Comparison of ENCODE assay signal across 8 cellular contexts in genomic region chr16:20900299-20901067, GRCh38. TPM values are rescaled to one million over a fixed set of nuclear protein-coding genes. Genes with fewer than 3 reads are reported as not detected.
DNase-seq lines count a peak whose midpoint lies in the region; ATAC-seq and TF ChIP-seq lines count a peak whose summit lies in the region.

A gene with protein sequence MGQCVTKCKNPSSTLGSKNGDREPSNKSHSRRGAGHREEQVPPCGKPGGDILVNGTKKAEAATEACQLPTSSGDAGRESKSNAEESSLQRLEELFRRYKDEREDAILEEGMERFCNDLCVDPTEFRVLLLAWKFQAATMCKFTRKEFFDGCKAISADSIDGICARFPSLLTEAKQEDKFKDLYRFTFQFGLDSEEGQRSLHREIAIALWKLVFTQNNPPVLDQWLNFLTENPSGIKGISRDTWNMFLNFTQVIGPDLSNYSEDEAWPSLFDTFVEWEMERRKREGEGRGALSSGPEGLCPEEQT (minus strand): TSS chr16:20900358. CDS start chr16:20862538, 37,820 bp downstream.
A gene with protein sequence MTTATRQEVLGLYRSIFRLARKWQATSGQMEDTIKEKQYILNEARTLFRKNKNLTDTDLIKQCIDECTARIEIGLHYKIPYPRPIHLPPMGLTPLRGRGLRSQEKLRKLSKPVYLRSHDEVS (plus strand): TSS chr16:20900771. CDS start chr16:20915556, 14,785 bp downstream.

- peak; percentile 100 for DNase-seq in AG10803 (ENCODE audit: low read depth)
- peak; percentile 97 to 98 for DNase-seq in NCI-H524 (lab: John Stamatoyannopoulos, UW)
- peak; percentile 95 for DNase-seq in activated CD4-positive, alpha-beta T cell treated with anti-CD3 and anti-CD28 coated beads for 36 hours
- DNase-seq in choroid plexus epithelial cell (ENCODE audit: low read depth), result peak; percentile 100
- DNase-seq in kidney glomerular epithelial cell (lab: John Stamatoyannopoulos, UW), result peak; percentile 95
- DNase-seq in stimulated activated CD4-positive, alpha-beta T cell treated with anti-CD3 and anti-CD28 coated beads, Interleukin-1b, Interleukin-23, amount 100 ng/mL, for 1 hour (ENCODE audit: low read depth in 2 of 2), result peak; percentile 60 to 80

- H3K4me3 Mint-ChIP-seq in activated CD4-positive, alpha-beta T cell treated with anti-CD3 and anti-CD28 coated beads for 36 hours, result peak within 1 kb of the TSS; percentile 83

- no peaks in the 10 kb centered on the region for H3K9me3 Mint-ChIP-seq in activated CD4-positive, alpha-beta T cell treated with anti-CD3 and anti-CD28 coated beads for 36 hours (ENCODE audit: low read depth)

- H3K27me3 Mint-ChIP-seq in activated CD4-positive, alpha-beta T cell treated with anti-CD3 and anti-CD28 coated beads for 36 hours, result no peaks in the 10 kb centered on the region

- TF ChIP-seq CTCF in AG10803 (conservative IDR thresholded peaks at IDR 0.05; ENCODE audit: low read length) (no peak), choroid plexus epithelial cell (conservative IDR thresholded peaks at IDR 0.05; ENCODE audit: low read depth, low read length) (no peak)

- peak; percentile 82 for ATAC-seq in HG03432 (IDR thresholded peaks at IDR 0.05; ENCODE audit: unreplicated experiment)
- ATAC-seq in activated CD4-positive, alpha-beta T cell treated with anti-CD3 and anti-CD28 coated beads for 36 hours, result peak; percentile 86

- peak; percentile 86 for TF ChIP-seq POLR2A in GM19099 (IDR thresholded peaks at IDR 0.05; ENCODE audit: extremely low read depth, insufficient read length, low read depth)

- intact Hi-C loops in activated CD4-positive, alpha-beta T cell treated with anti-CD3 and anti-CD28 coated beads for 36 hours (cut with DNase I, micrococcal nuclease), result loop anchor here (1.0 to 10.0 kb wide), 16 partner anchors 10 to 1474 kb away; partner anchors contain the start of genes CDR2 (in 1 of the 2), ERI2 (in 1 of the 2), IQCK (in 1 of the 2) and KNOP1 (in 1 of the 2)

- H3K4me3 ChIP-seq in AG10803 (ENCODE audit: low read length) (peak within 1 kb of the TSS; percentile 98), choroid plexus epithelial cell (ENCODE audit: low read depth, low read length) (peak within 1 kb of the TSS; percentile 88)

- peaks cover 24% of the 10 kb centered on the region for H3K36me3 Mint-ChIP-seq in activated CD4-positive, alpha-beta T cell treated with anti-CD3 and anti-CD28 coated beads for 36 hours (ENCODE audit: low read depth)

- peak within 1 kb of the TSS; percentile 94 for H3K27ac Mint-ChIP-seq in activated CD4-positive, alpha-beta T cell treated with anti-CD3 and anti-CD28 coated beads for 36 hours

- POLR2A ChIA-PET in activated CD4-positive, alpha-beta T cell treated with anti-CD3 and anti-CD28 coated beads for 36 hours (lab: Charles Lee), result interaction anchor here (0.7 to 1.4 kb wide), 4 partner anchors 10 to 1290 kb away, joined by 3 to 5 read pairs (median 4); no protein-coding TSS in a partner anchor

- CTCF ChIA-PET in activated CD4-positive, alpha-beta T cell treated with anti-CD3 and anti-CD28 coated beads for 36 hours (lab: Charles Lee), result interaction anchor here (0.5 to 1.6 kb wide), 4 partner anchors 17 to 256 kb away, joined by 3 to 6 read pairs (median 4); no protein-coding TSS in a partner anchor

- peaks cover 60% of the 10 kb centered on the region for H3K4me1 Mint-ChIP-seq in activated CD4-positive, alpha-beta T cell treated with anti-CD3 and anti-CD28 coated beads for 36 hours

RNA-seq across cellular contexts. Expression of the first gene that starts in this region (rescaled TPM):
- 1 to 10 TPM; 4.2 to 5.1 TPM for total RNA-seq in activated CD4-positive, alpha-beta T cell treated with anti-CD3 and anti-CD28 coated beads for 36 hours

RNA-seq across cellular contexts. Expression of the second gene that starts in this region (rescaled TPM):
- 10 to 100 TPM; 24.7 to 29.5 TPM for total RNA-seq in activated CD4-positive, alpha-beta T cell treated with anti-CD3 and anti-CD28 coated beads for 36 hours

Comparison
In these comparisons a context has a peak if more than half of its experiments do, and no peak if none do; other contexts are left out.
1. Peak in every context shown above with its lines: DNase-seq, ATAC-seq and H3K4me3 ChIP-seq.